ENCODE assay signal across 8 cellular contexts in genomic region chr1:150629115-150629928, GRCh38. TPM values are rescaled to one million over a fixed set of nuclear protein-coding genes. Genes with fewer than 3 reads are reported as not detected.
DNase-seq lines count a peak whose midpoint lies in the region; ATAC-seq and TF ChIP-seq lines count a peak whose summit lies in the region.

A gene with protein sequence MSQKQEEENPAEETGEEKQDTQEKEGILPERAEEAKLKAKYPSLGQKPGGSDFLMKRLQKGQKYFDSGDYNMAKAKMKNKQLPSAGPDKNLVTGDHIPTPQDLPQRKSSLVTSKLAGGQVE (minus strand): TSS chr1:150629612. CDS start chr1:150629470, 142 bp downstream.

- no peaks in the 10 kb centered on the region for H3K9me3 ChIP-seq in CD4-positive, CD25-positive, alpha-beta regulatory T cell (ENCODE audit: control insufficient read depth in 2 of 2, low read length in 2 of 2)
- H3K9me3 ChIP-seq in left lung, result no peaks in the 10 kb centered on the region

- peaks cover 0 to 1% (median 0%) of the 10 kb centered on the region in 7 donors for H3K9me3 Mint-ChIP-seq in CD4-positive, CD25-positive, alpha-beta regulatory T cell

- no peak within 1 kb of the TSS for H3K27ac Mint-ChIP-seq in CD4-positive, CD25-positive, alpha-beta regulatory T cell

- H3K27me3 Mint-ChIP-seq in CD4-positive, CD25-positive, alpha-beta regulatory T cell, result no peaks in the 10 kb centered on the region

- H3K27me3 ChIP-seq in CD4-positive, CD25-positive, alpha-beta regulatory T cell (ENCODE audit: control insufficient read depth, insufficient read depth, low read length), result no peaks in the 10 kb centered on the region
- H3K27me3 ChIP-seq in left lung, result no peaks in the 10 kb centered on the region

- peaks cover 12% of the 10 kb centered on the region for H3K4me1 ChIP-seq in CD4-positive, CD25-positive, alpha-beta regulatory T cell (ENCODE audit: control insufficient read depth, insufficient read depth, low read length, poor library complexity, severe bottlenecking)
- H3K4me1 ChIP-seq in left lung, result peaks cover 8 to 39% of the 10 kb centered on the region in 2 donors

- no peak for TF ChIP-seq CTCF in left lung (IDR thresholded peaks at IDR 0.05)

- peak within 1 kb of the TSS; percentile 99 for H3K27ac ChIP-seq in CD4-positive, CD25-positive, alpha-beta regulatory T cell (ENCODE audit: insufficient read depth, low read length, poor library complexity, severe bottlenecking)
- H3K27ac ChIP-seq in left lung, result peak within 1 kb of the TSS; percentile 97

- peaks cover 4 to 28% (median 9%) of the 10 kb centered on the region in 4 donors for H3K4me1 Mint-ChIP-seq in CD4-positive, CD25-positive, alpha-beta regulatory T cell

- peaks cover 31% of the 10 kb centered on the region for H3K36me3 ChIP-seq in CD4-positive, CD25-positive, alpha-beta regulatory T cell (ENCODE audit: control insufficient read depth, insufficient read depth, low read length)
- H3K36me3 ChIP-seq in left lung, result peaks cover 0 to 32% of the 10 kb centered on the region in 2 donors

- peak within 1 kb of the TSS; percentile 96 for H3K4me3 ChIP-seq in CD4-positive, CD25-positive, alpha-beta regulatory T cell (ENCODE audit: low read depth, low read length)
- H3K4me3 ChIP-seq in left lung, result peak within 1 kb of the TSS; percentile 69 to 79

- H3K36me3 Mint-ChIP-seq in CD4-positive, CD25-positive, alpha-beta regulatory T cell, result peaks cover 25% of the 10 kb centered on the region

- H3K4me3 Mint-ChIP-seq in CD4-positive, CD25-positive, alpha-beta regulatory T cell, result no peak within 1 kb of the TSS

- intact Hi-C loops in left lung (cut with DNase I), result no loop called here

- DNase-seq in CD4-positive, CD25-positive, alpha-beta regulatory T cell, result peak; percentile 96 to 99 (median 99)
- DNase-seq in NCI-H774 (lab: John Stamatoyannopoulos, UW) (peak; percentile 99), dermis microvascular lymphatic vessel endothelial cell (ENCODE audit: low read depth in 2 of 2) (peak; percentile 100), left lung (peak; percentile 96 to 98)
- DNase-seq in activated CD4-positive, alpha-beta T cell treated with anti-CD3 and anti-CD28 coated beads, Interleukin-2, amount 50 U/mL, for 4 hours, result peak; percentile 94
- peak; percentile 86 to 91 for DNase-seq in stimulated activated CD4-positive, alpha-beta T cell treated with anti-CD3 and anti-CD28 coated beads, Interleukin-2, amount 100 ng/mL, for 48 hours

- ATAC-seq in CD4-positive, CD25-positive, alpha-beta regulatory T cell (ENCODE audit: low read depth in 2 of 2), result peak; percentile 88 to 89
- ATAC-seq in GM19438 (IDR thresholded peaks at IDR 0.05; ENCODE audit: low read depth, unreplicated experiment) (peak; percentile 96), HG03571 (IDR thresholded peaks at IDR 0.05; ENCODE audit: unreplicated experiment) (peak; percentile 91), left lung (peak; percentile 94)

RNA-seq across cellular contexts. Expression of the gene that starts here (rescaled TPM):
- total RNA-seq in CD4-positive, CD25-positive, alpha-beta regulatory T cell, result 169 TPM
- polyA plus RNA-seq in CD4-positive, CD25-positive, alpha-beta regulatory T cell, result 10 to 100 TPM; 41.2 to 61.9 (median 52.4) TPM
- total RNA-seq in dermis microvascular lymphatic vessel endothelial cell, result 78.8 and 95.8 TPM in 2 replicates
- 100 to 1,000 TPM; 181 to 199 TPM for total RNA-seq in left lung

Comparison
In these comparisons a context has a peak if more than half of its experiments do, and no peak if none do; other contexts are left out.
1. Peak in every context shown above with its lines: DNase-seq, ATAC-seq, H3K4me3 ChIP-seq and H3K27ac ChIP-seq.